In genomic region chr3:185366913-185367312, GRCh38 we compare ENCODE assay signal across 19 cellular contexts. TPM values are rescaled to one million over a fixed set of nuclear protein-coding genes. Genes with fewer than 3 reads are reported as not detected.
DNase-seq lines count a peak whose midpoint lies in the region; ATAC-seq and TF ChIP-seq lines count a peak whose summit lies in the region.
"Had no signal": no experiment of that assay in that cellular context is flagged by ENCODE, and none has a peak within 500 bp of the region (broad histone marks: within the 10 kb centered on the region; RNA-seq: fewer than 3 reads in every experiment).

No MANE protein-coding gene starts in this region.

- no peak overlapping the region for H2AFZ ChIP-seq in PC-3 (ENCODE audit: low read length)
- no peak overlapping the region for H2AFZ ChIP-seq in neural cell (ENCODE audit: low read depth, low read length)
- no peak overlapping the region for H2AFZ ChIP-seq in mesenchymal stem cell (ENCODE audit: low read depth, low read length)
- H2AFZ ChIP-seq: GM23248 had no signal

- no peaks in the 10 kb centered on the region for H3K9me3 Mint-ChIP-seq in Calu3 (ENCODE audit: low read depth, unreplicated experiment)
- H3K9me3 Mint-ChIP-seq: CD4-positive, alpha-beta T cell; HFFc6 had no signal

- H3K18ac ChIP-seq in mesenchymal stem cell (ENCODE audit: low read depth in 1 of 2, low read length in 2 of 2) = no peak overlapping the region

- H3K79me2 ChIP-seq in PC-3 (ENCODE audit: low read length) = peaks cover 4% of the 10 kb centered on the region; the same call in 1 of the 2 replicates
- H3K79me2 ChIP-seq in neural cell (replicated peaks; ENCODE audit: insufficient read depth, low read length) = peaks cover 41% of the 10 kb centered on the region

- H2AK5ac ChIP-seq in mesenchymal stem cell (ENCODE audit: low read length, severe bottlenecking) = no peak overlapping the region

- no peak overlapping the region for H3K23ac ChIP-seq in mesenchymal stem cell (ENCODE audit: low read length in 2 of 2)

- intact Hi-C loops in Calu3 (cut with micrococcal nuclease; ENCODE audit: unreplicated experiment) = no loop called here
- intact Hi-C loops in PC-3 (cut with micrococcal nuclease) = loop anchor here (5.0 to 10.0 kb wide), 2 partner anchors 90 to 188 kb away; partner anchors contain the start of gene LIPH

- H3K4ac ChIP-seq in mesenchymal stem cell (ENCODE audit: low read depth in 1 of 2, low read length in 2 of 2) = no peak overlapping the region

- POLR2A ChIA-PET in PC-3 (lab: Charles Lee; ENCODE audit: unreplicated experiment) = interaction anchor here (0.5 kb wide), 1 partner anchor 100 kb away, joined by 4 read pairs; no protein-coding TSS in a partner anchor

- H3K4me3 Mint-ChIP-seq in Calu3 (ENCODE audit: low read depth, unreplicated experiment) = no peak overlapping the region
- H3K4me3 Mint-ChIP-seq: CD4-positive, alpha-beta T cell; HFFc6 had no signal

- no peak for TF ChIP-seq CTCF in Calu3 (IDR thresholded peaks at IDR 0.05; ENCODE audit: unreplicated experiment)
- no peak for TF ChIP-seq CTCF in PC-3 (conservative IDR thresholded peaks at IDR 0.05; ENCODE audit: low read depth, low read length)
- no peak for TF ChIP-seq CTCF in neural cell (IDR thresholded peaks at IDR 0.05; ENCODE audit: poor library complexity, severe bottlenecking)

- H3K4me3 ChIP-seq in PC-3 (ENCODE audit: low read length) (no peak overlapping the region), neural cell (ENCODE audit: low read length) (peak overlapping the region; percentile 49), mesenchymal stem cell (ENCODE audit: insufficient read depth in 1 of 2, low read depth in 1 of 2, low read length in 2 of 2) (no peak overlapping the region), HAP-1 (no peak overlapping the region)
- H3K4me3 ChIP-seq: A549, GM23248 had no signal

- H3K4me1 ChIP-seq in PC-3 (ENCODE audit: insufficient read depth, low read length) (peaks cover 43% of the 10 kb centered on the region), mesenchymal stem cell (ENCODE audit: control insufficient read depth, insufficient read depth, low read depth, low read length) (no peaks in the 10 kb centered on the region), HAP-1 (peaks cover 16% of the 10 kb centered on the region)

- DNase-seq in Calu3 (no peak), LoVo (ENCODE audit: low spot score) (peak; percentile 69), PC-3 (peak; percentile 83), mesenchymal stem cell (no peak), HAP-1 (ENCODE audit: low spot score in 2 of 2) (no peak)
- DNase-seq: AML-193; Caco-2; CD4-positive, alpha-beta T cell; DMS79 treated with DMSO at 0.1 percent for 48 hours; EL; GM23248; HCEC 1CT; HFFc6 had no signal

- H3K27ac Mint-ChIP-seq in Calu3 (ENCODE audit: unreplicated experiment) = peak overlapping the region; percentile 3
- H3K27ac Mint-ChIP-seq: CD4-positive, alpha-beta T cell; HFFc6 had no signal

- in situ Hi-C loops in HAP-1 (cut with MboI; ENCODE audit: low sequenced_read_pairs) = no loop called here

- no peaks in the 10 kb centered on the region for H3K27me3 ChIP-seq in PC-3 (ENCODE audit: low read length)
- no peaks in the 10 kb centered on the region for H3K27me3 ChIP-seq in neural cell (ENCODE audit: insufficient read depth, low read depth, low read length)
- no peaks in the 10 kb centered on the region for H3K27me3 ChIP-seq in mesenchymal stem cell (ENCODE audit: control insufficient read depth in 1 of 2, insufficient read depth in 1 of 2, low read length in 2 of 2)
- H3K27me3 ChIP-seq in HAP-1 (ENCODE audit: low read depth) = no peaks in the 10 kb centered on the region

- no peak overlapping the region for H2BK12ac ChIP-seq in mesenchymal stem cell (ENCODE audit: low read length in 2 of 2)

- CTCF ChIA-PET in Calu3 (lab: Charles Lee) = no interaction called here
- CTCF ChIA-PET in PC-3 (lab: Charles Lee) = interaction anchor here (1.0 kb wide), 1 partner anchor 93 kb away, joined by 3 read pairs; no protein-coding TSS in a partner anchor

- peaks cover 47% of the 10 kb centered on the region for H3K4me1 Mint-ChIP-seq in Calu3 (ENCODE audit: low read depth, unreplicated experiment)

- H3K9ac ChIP-seq in PC-3 (ENCODE audit: low read length) (no peak overlapping the region), neural cell (ENCODE audit: low read length) (no peak overlapping the region), mesenchymal stem cell (ENCODE audit: low read length) (no peak overlapping the region)
- H3K9ac ChIP-seq: GM23248 had no signal

- no peak overlapping the region for H4K8ac ChIP-seq in mesenchymal stem cell (ENCODE audit: low read length)

- H3K36me3 Mint-ChIP-seq in Calu3 (ENCODE audit: insufficient read depth, unreplicated experiment) = peaks cover 13% of the 10 kb centered on the region

- H3K27me3 Mint-ChIP-seq in Calu3 (ENCODE audit: unreplicated experiment) = no peaks in the 10 kb centered on the region

- H2BK120ac ChIP-seq in mesenchymal stem cell (ENCODE audit: low read depth, low read length) = no peak overlapping the region

- H3F3A ChIP-seq in PC-3 (ENCODE audit: low read length, unreplicated experiment) (no peaks in the 10 kb centered on the region), neural cell (ENCODE audit: insufficient read depth, low read length, poor library complexity, severe bottlenecking) (peaks cover 5% of the 10 kb centered on the region)

- peaks cover 7% of the 10 kb centered on the region for H3K79me1 ChIP-seq in mesenchymal stem cell (replicated peaks; ENCODE audit: low read length, poor library complexity, severe bottlenecking)

- H4K91ac ChIP-seq in mesenchymal stem cell (ENCODE audit: low read length) = no peak overlapping the region

- H2BK15ac ChIP-seq in mesenchymal stem cell (ENCODE audit: low read depth, poor library complexity, severe bottlenecking) = no peak overlapping the region

- H3K36me3 ChIP-seq in PC-3 (ENCODE audit: low read depth, low read length) (no peaks in the 10 kb centered on the region), neural cell (ENCODE audit: insufficient read depth, low read length) (no peaks in the 10 kb centered on the region), mesenchymal stem cell (ENCODE audit: control insufficient read depth in 1 of 2, insufficient read depth in 2 of 2, low read depth in 1 of 2, low read length in 2 of 2) (no peaks in the 10 kb centered on the region), HAP-1 (replicated peaks) (no peaks in the 10 kb centered on the region)

- H3K27ac ChIP-seq in PC-3 (ENCODE audit: low read length) (no peak overlapping the region), neural cell (ENCODE audit: low read length) (no peak overlapping the region), mesenchymal stem cell (ENCODE audit: low read length, poor library complexity, severe bottlenecking) (no peak overlapping the region)
- H3K27ac ChIP-seq: 22Rv1, A549, C4-2B, GM23248, HL-60 had no signal

- no peak for TF ChIP-seq EP300 in neural cell (conservative IDR thresholded peaks at IDR 0.05; ENCODE audit: poor library complexity, severe bottlenecking)

- H3K9me2 ChIP-seq in PC-3 (replicated peaks; ENCODE audit: low read length) (no peaks in the 10 kb centered on the region), neural cell (ENCODE audit: insufficient read depth, low read length) (no peaks in the 10 kb centered on the region)

- no peak overlapping the region for H3K14ac ChIP-seq in mesenchymal stem cell (ENCODE audit: low read length in 2 of 2)

- ATAC-seq in PC-3 (peak; percentile 42), HG02798 (IDR thresholded peaks at IDR 0.05; ENCODE audit: poor library complexity, unreplicated experiment) (no peak)
- ATAC-seq: A549 had no signal

- H3K9me3 ChIP-seq in PC-3 (ENCODE audit: low read length) = no peaks in the 10 kb centered on the region
- H3K9me3 ChIP-seq in neural cell (ENCODE audit: low read length) = no peaks in the 10 kb centered on the region
- H3K9me3 ChIP-seq in mesenchymal stem cell (ENCODE audit: control insufficient read depth, low read length) = no peaks in the 10 kb centered on the region
- H3K9me3 ChIP-seq in HAP-1 = no peaks in the 10 kb centered on the region
- H3K9me3 ChIP-seq: A549, Caco-2 had no signal

- H4K20me1 ChIP-seq in PC-3 (ENCODE audit: low read length) = no peaks in the 10 kb centered on the region
- H4K20me1 ChIP-seq in neural cell (ENCODE audit: insufficient read depth) = no peaks in the 10 kb centered on the region

- TF ChIP-seq RAD21 in neural cell (conservative IDR thresholded peaks at IDR 0.05) = no peak

- BruUV-seq in Calu3 (replicated peaks; lab: Mats Ljungman, UMichigan) (no TSS peak), PC-3 (replicated peaks; lab: Mats Ljungman, UMichigan) (no TSS peak)

- H3K4me2 ChIP-seq in PC-3 (ENCODE audit: low read length) = peak overlapping the region; percentile 25
- H3K4me2 ChIP-seq in neural cell (ENCODE audit: low read length) = no peak overlapping the region
- H3K4me2 ChIP-seq in mesenchymal stem cell (ENCODE audit: low read length, poor library complexity, severe bottlenecking) = no peak overlapping the region
- H3K4me2 ChIP-seq: A549 had no signal

- no peak overlapping the region for H2BK5ac ChIP-seq in mesenchymal stem cell (ENCODE audit: low read depth, low read length, poor library complexity, severe bottlenecking)

TF ChIP-seq in neural cell, 6 proteins besides CTCF, POLR2A, EP300 and RAD21 (continues in another document):
- TF ChIP-seq SMC3 (conservative IDR thresholded peaks at IDR 0.05; ENCODE audit: poor library complexity) = no peak

RNA-seq across cellular contexts. Expression of gene MAP3K13, which starts 4.0 kb away (rescaled TPM):
- total RNA-seq in Calu3 (2022) (102 and 114 TPM in 2 replicates), PC-3 (2014; rRNA removed) (24.0 and 24.4 TPM in 2 replicates)
- 22.6 and 33.8 TPM in 2 replicates for polyA plus RNA-seq in neural cell
- polyA minus RNA-seq in neural cell = 81.3 and 102 TPM in 2 replicates
- 34.5 TPM for polyA plus RNA-seq in mesenchymal stem cell (2013, experiment 1 of 2)
- 37.7 TPM for polyA plus RNA-seq in mesenchymal stem cell (2013, experiment 2 of 2)

Comparison
In these comparisons a context has a peak if more than half of its experiments do, and no peak if none do; other contexts are left out.
1. DNase-seq: peak in LoVo (single experiment) and PC-3 (single experiment); none in Calu3 (single experiment), mesenchymal stem cell (single experiment) and HAP-1 (0 of 2).